18 cellular contexts compared by ENCODE assay signal in the genomic region with DNA sequence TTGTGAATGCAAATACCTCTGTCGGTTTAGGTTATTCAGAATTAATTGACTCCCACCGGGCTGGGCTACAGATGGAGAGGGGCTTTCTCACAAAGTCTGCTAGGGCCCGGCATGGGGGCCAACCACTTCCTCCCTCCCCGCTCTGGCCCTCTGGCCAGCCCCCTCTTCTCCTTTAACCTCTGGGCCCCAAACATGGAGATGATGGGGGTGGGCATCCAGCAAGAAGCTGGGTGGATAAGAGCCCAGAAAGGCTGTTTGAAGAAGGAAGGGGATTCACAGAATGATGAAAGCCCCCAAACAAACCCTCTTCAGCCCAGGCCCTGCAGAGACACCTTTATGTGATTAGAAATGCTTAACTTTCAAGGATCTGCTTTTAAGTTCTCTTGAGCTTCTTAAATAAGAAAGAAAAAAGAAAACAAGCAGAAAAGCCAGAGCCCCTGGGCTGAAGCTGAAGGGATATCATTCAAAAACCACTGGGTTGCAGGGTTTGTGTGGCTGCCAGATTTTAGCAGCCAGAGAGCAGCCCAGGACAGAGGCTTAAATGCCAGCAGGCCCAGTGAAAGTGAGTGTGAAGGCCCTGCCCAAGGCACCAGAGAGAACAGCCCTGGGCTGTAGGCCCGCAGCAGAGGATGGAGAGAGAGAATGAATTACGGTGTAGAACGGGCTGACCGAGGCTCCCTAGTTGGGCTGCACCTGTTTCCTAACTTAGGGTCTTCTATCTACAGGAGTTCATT.
A peak's percentile ranks its signal among the peaks of the same experiment; 100 is the strongest.
DNase-seq lines count a peak whose midpoint lies in the region; TF ChIP-seq lines count a peak whose summit lies in the region.
"Had no signal": no experiment of that assay in that cellular context is flagged by ENCODE, and none has a peak within 500 bp of the region (broad histone marks: within the 10 kb centered on the region; RNA-seq: fewer than 3 reads in every experiment).

No MANE protein-coding gene starts in this region.

- peaks cover 45% of the 10 kb centered on the region for H3K4me1 ChIP-seq in ectodermal cell (ENCODE audit: control insufficient read depth, insufficient read depth, low read length)
- H3K4me1 ChIP-seq: BLaER1, suprapubic skin had no signal

- H3K9me3 ChIP-seq in ectodermal cell (ENCODE audit: control insufficient read depth, low read length) = peaks cover 2% of the 10 kb centered on the region
- H3K9me3 ChIP-seq: BLaER1, suprapubic skin had no signal

- H3K27me3 ChIP-seq in ectodermal cell (ENCODE audit: control insufficient read depth, insufficient read depth, low read length, poor library complexity, severe bottlenecking) = no peaks in the 10 kb centered on the region
- H3K27me3 ChIP-seq: BLaER1, suprapubic skin had no signal

- no peak overlapping the region for H3K4me3 ChIP-seq in ectodermal cell (ENCODE audit: insufficient read depth, low read depth, low read length)
- H3K4me3 ChIP-seq: BLaER1, suprapubic skin had no signal

- H3K36me3 ChIP-seq in ectodermal cell (ENCODE audit: control insufficient read depth, insufficient read depth, low read length) = peaks cover 6% of the 10 kb centered on the region
- H3K36me3 ChIP-seq: BLaER1, suprapubic skin had no signal

- H3K27ac ChIP-seq in ectodermal cell (ENCODE audit: insufficient read depth, low read depth, low read length, poor library complexity, severe bottlenecking) = peak overlapping the region; percentile 93
- H3K27ac ChIP-seq: BLaER1, suprapubic skin had no signal

- H3K4me1 Mint-ChIP-seq in mesothelial cell of epicardium (peaks cover 37% of the 10 kb centered on the region), osteocyte (ENCODE audit: unreplicated experiment) (peaks cover 12% of the 10 kb centered on the region)
- H3K4me1 Mint-ChIP-seq: activated naive CD4-positive, alpha-beta T cell treated with anti-CD3 and anti-CD28 coated beads, Interleukin-2, amount 10 ng/mL, durations not matched to agents 7 days and 5 days had no signal

- H3K27me3 Mint-ChIP-seq in mesothelial cell of epicardium (ENCODE audit: low read depth) = no peaks in the 10 kb centered on the region
- H3K27me3 Mint-ChIP-seq in osteocyte (ENCODE audit: unreplicated experiment) = peaks cover 3% of the 10 kb centered on the region
- H3K27me3 Mint-ChIP-seq: activated CD4-positive, alpha-beta T cell treated with anti-CD3 and anti-CD28 coated beads, Interleukin-2, amount 10 ng/mL, durations not matched to agents 24 days and 14 days; activated naive CD4-positive, alpha-beta T cell treated with anti-CD3 and anti-CD28 coated beads, Interleukin-2, amount 10 ng/mL, durations not matched to agents 7 days and 5 days had no signal

- WGBS in ectodermal cell, 2 experiments = 5 to 12% methylated on average over 8 of the region's 8 CpGs

- no peak for TF ChIP-seq CTCF in mesothelial cell of epicardium (IDR thresholded peaks at IDR 0.05; ENCODE audit: unreplicated experiment)
- no peak for TF ChIP-seq CTCF in osteocyte (IDR thresholded peaks at IDR 0.05)

- DNase-seq in NCI-H69 (lab: John Stamatoyannopoulos, UW) (peak; percentile 57), mesothelial cell of epicardium (ENCODE audit: low spot score in 2 of 2, unreplicated experiment in 2 of 2) (no peak), stromal cell of bone marrow (ENCODE audit: low read depth) (peak; percentile 21), DMS114 treated with DMSO at 0.1 percent for 48 hours (lab: John Stamatoyannopoulos, UW; ENCODE audit: unreplicated experiment) (no peak), osteocyte (ENCODE audit: extremely low spot score, unreplicated experiment) (no peak), SHP77 treated with DMSO at 0.1 percent for 48 hours (lab: John Stamatoyannopoulos, UW) (no peak), kidney tubule cell (ENCODE audit: low spot score) (no peak)
- DNase-seq: activated CD4-positive, alpha-beta T cell treated with anti-CD3 and anti-CD28 coated beads, Interleukin-2, amount 10 ng/mL, durations not matched to agents 24 days and 14 days; activated naive CD4-positive, alpha-beta T cell treated with anti-CD3 and anti-CD28 coated beads, Interleukin-2, amount 10 ng/mL, durations not matched to agents 7 days and 5 days; activated T-cell treated with anti-CD3 and anti-CD28 coated beads for 4 hours; DND-41; foreskin melanocyte; NCI-H1436 treated with DMSO at 0.1 percent for 48 hours; NCI-H2227 treated with DMSO at 0.1 percent for 48 hours; Right ventricle myocardium superior had no signal

- H3K4me3 Mint-ChIP-seq in mesothelial cell of epicardium (no peak overlapping the region), osteocyte (ENCODE audit: unreplicated experiment) (no peak overlapping the region)
- H3K4me3 Mint-ChIP-seq: activated CD4-positive, alpha-beta T cell treated with anti-CD3 and anti-CD28 coated beads, Interleukin-2, amount 10 ng/mL, durations not matched to agents 24 days and 14 days; activated naive CD4-positive, alpha-beta T cell treated with anti-CD3 and anti-CD28 coated beads, Interleukin-2, amount 10 ng/mL, durations not matched to agents 7 days and 5 days had no signal

- H3K27ac Mint-ChIP-seq in mesothelial cell of epicardium (peak overlapping the region; percentile 32), osteocyte (ENCODE audit: unreplicated experiment) (no peak overlapping the region)
- H3K27ac Mint-ChIP-seq: activated CD4-positive, alpha-beta T cell treated with anti-CD3 and anti-CD28 coated beads, Interleukin-2, amount 10 ng/mL, durations not matched to agents 24 days and 14 days; activated naive CD4-positive, alpha-beta T cell treated with anti-CD3 and anti-CD28 coated beads, Interleukin-2, amount 10 ng/mL, durations not matched to agents 7 days and 5 days had no signal

- peaks cover 3% of the 10 kb centered on the region for H3K36me3 Mint-ChIP-seq in mesothelial cell of epicardium
- H3K36me3 Mint-ChIP-seq in osteocyte (ENCODE audit: unreplicated experiment) = no peaks in the 10 kb centered on the region
- H3K36me3 Mint-ChIP-seq: activated naive CD4-positive, alpha-beta T cell treated with anti-CD3 and anti-CD28 coated beads, Interleukin-2, amount 10 ng/mL, durations not matched to agents 7 days and 5 days had no signal

- H3K9me3 Mint-ChIP-seq in mesothelial cell of epicardium = peaks cover 4% of the 10 kb centered on the region
- H3K9me3 Mint-ChIP-seq in osteocyte (ENCODE audit: unreplicated experiment) = peaks cover 2% of the 10 kb centered on the region
- H3K9me3 Mint-ChIP-seq: activated CD4-positive, alpha-beta T cell treated with anti-CD3 and anti-CD28 coated beads, Interleukin-2, amount 10 ng/mL, durations not matched to agents 24 days and 14 days; activated naive CD4-positive, alpha-beta T cell treated with anti-CD3 and anti-CD28 coated beads, Interleukin-2, amount 10 ng/mL, durations not matched to agents 7 days and 5 days had no signal

Comparison
In these comparisons a context has a peak if more than half of its experiments do, and no peak if none do; other contexts are left out.
1. DNase-seq: peak in NCI-H69 (single experiment) and stromal cell of bone marrow (single experiment); none in mesothelial cell of epicardium (0 of 2), DMS114 treated with DMSO at 0.1 percent for 48 hours (single experiment), osteocyte (single experiment), SHP77 treated with DMSO at 0.1 percent for 48 hours (single experiment) and kidney tubule cell (single experiment).